In genomic region chr21:46153259-46154154, GRCh38 we compare ENCODE assay signal across 1 cellular context.
TF ChIP-seq lines count a peak whose summit lies in the region.

No MANE protein-coding gene starts in this region.

TF ChIP-seq in GM23338, 12 proteins besides CTCF, POLR2A, EP300 and RAD21 (continued from another document):
- TF ChIP-seq ZNF462 (CRISPR knock-in tag; IDR thresholded peaks at IDR 0.05) = no peak
- TF ChIP-seq POLR2AphosphoS5 (IDR thresholded peaks at IDR 0.05; ENCODE audit: low read depth) = no peak
- TF ChIP-seq REST (IDR thresholded peaks at IDR 0.05; ENCODE audit: unreplicated experiment) = no peak
- TF ChIP-seq ETS1 (IDR thresholded peaks at IDR 0.05) = no peak
- no peak for TF ChIP-seq EZH2 (IDR thresholded peaks at IDR 0.05; ENCODE audit: low read depth, unreplicated experiment)
- no peak for TF ChIP-seq JUNB (IDR thresholded peaks at IDR 0.05; ENCODE audit: unreplicated experiment)
- no peak for TF ChIP-seq ZNF331 (CRISPR knock-in tag; IDR thresholded peaks at IDR 0.05; ENCODE audit: low read depth)
- TF ChIP-seq STAT1 (IDR thresholded peaks at IDR 0.05; ENCODE audit: unreplicated experiment) = no peak
- no peak for TF ChIP-seq ZNF114 (CRISPR knock-in tag; IDR thresholded peaks at IDR 0.05)
